ENCODE assay signal across 8 cellular contexts in the genomic region with DNA sequence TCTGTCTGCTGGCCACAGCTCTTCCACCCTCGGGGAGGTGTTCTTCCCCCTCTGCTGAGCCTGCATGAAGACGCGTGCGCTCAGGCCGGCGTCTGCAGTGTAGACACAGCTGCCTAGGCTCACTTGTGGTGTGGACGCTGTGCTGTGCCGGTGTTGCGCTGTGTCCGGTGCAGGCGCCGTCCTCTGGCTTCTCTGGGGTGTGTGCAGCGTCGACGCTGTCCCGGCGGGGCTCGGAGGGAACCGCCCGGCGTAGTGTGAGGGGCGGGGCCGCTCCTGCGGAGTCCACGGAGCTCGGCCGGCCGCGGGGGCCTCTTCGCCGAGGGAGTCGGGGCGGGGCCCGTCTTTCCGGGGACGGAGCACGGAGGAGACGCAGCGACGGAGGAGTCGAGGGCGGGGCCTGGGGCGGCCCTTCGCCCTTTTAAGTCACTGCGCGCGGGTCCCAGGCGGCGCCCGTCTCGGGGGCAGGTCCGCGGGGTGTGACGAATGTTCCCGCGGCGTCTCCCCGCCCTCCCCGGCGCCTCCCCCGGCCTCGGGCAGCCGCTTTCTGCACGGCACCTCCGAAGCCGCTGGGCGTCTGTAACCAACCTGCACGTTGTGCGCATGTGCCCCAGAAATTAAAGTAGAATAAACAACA. TPM values are rescaled to one million over a fixed set of nuclear protein-coding genes. Genes with fewer than 3 reads are reported as not detected.
A peak's percentile ranks its signal among the peaks of the same experiment; 100 is the strongest.
DNase-seq lines count a peak whose midpoint lies in the region; ATAC-seq and TF ChIP-seq lines count a peak whose summit lies in the region.

No MANE protein-coding gene starts in this region.

- H3K36me3 Mint-ChIP-seq in neural progenitor cell, result peaks cover 6% of the 10 kb centered on the region

- H3K4me1 Mint-ChIP-seq in neural progenitor cell, result peaks cover 11% of the 10 kb centered on the region
- peaks cover 59% of the 10 kb centered on the region for H3K4me1 Mint-ChIP-seq in stimulated activated naive CD8-positive, alpha-beta T cell treated with anti-CD3 and anti-CD28 coated beads, Interleukin-15, amount 100 ng/mL, for 72 hours

- H3K36me3 ChIP-seq in neural progenitor cell, result no peaks in the 10 kb centered on the region

- TF ChIP-seq CTCF in fibroblast of villous mesenchyme (IDR thresholded peaks at IDR 0.05; ENCODE audit: insufficient read depth, low read depth, low read length) (no peak), neural progenitor cell (IDR thresholded peaks at IDR 0.05) (no peak)

- DNase-seq in COLO829 (ENCODE audit: low spot score) (peak; percentile 69), HS-5 (ENCODE audit: low read depth) (peak; percentile 58), RPMI7951 (ENCODE audit: low read depth) (peak; percentile 91), fibroblast of villous mesenchyme (ENCODE audit: low read depth) (peak; percentile 93), neural progenitor cell (ENCODE audit: low spot score) (peak; percentile 86)
- peak; percentile 92 for DNase-seq in activated T-helper 9 cell treated with anti-CD3 and anti-CD28 coated beads, Interleukin-2, amount 50 U/mL, for 16 hours (ENCODE audit: low read depth)
- DNase-seq in stimulated activated naive CD8-positive, alpha-beta T cell treated with anti-CD3 and anti-CD28 coated beads, Interleukin-15, amount 100 ng/mL, for 72 hours, result peak; percentile 94 to 95

- peak overlapping the region; percentile 65 for H3K4me3 ChIP-seq in fibroblast of villous mesenchyme (ENCODE audit: low read depth, low read length)
- H3K4me3 ChIP-seq in neural progenitor cell, result peak overlapping the region; percentile 59

- H2AFZ ChIP-seq in neural progenitor cell (replicated peaks), result peak overlapping the region; percentile 92

- H3K4me2 ChIP-seq in neural progenitor cell, result peak overlapping the region; percentile 92

- no peaks in the 10 kb centered on the region for H3K79me2 ChIP-seq in neural progenitor cell (ENCODE audit: low read depth)

- peaks cover 48% of the 10 kb centered on the region for H3K27me3 Mint-ChIP-seq in neural progenitor cell (ENCODE audit: insufficient read depth, low read depth)
- no peaks in the 10 kb centered on the region for H3K27me3 Mint-ChIP-seq in stimulated activated naive CD8-positive, alpha-beta T cell treated with anti-CD3 and anti-CD28 coated beads, Interleukin-15, amount 100 ng/mL, for 72 hours

- ATAC-seq in GM19463 (IDR thresholded peaks at IDR 0.05; ENCODE audit: unreplicated experiment), result peak; percentile 95
- ATAC-seq in stimulated activated naive CD8-positive, alpha-beta T cell treated with anti-CD3 and anti-CD28 coated beads, Interleukin-15, amount 100 ng/mL, for 72 hours, result peak; percentile 94

- peak overlapping the region; percentile 84 for H3K4me3 Mint-ChIP-seq in neural progenitor cell
- peak overlapping the region; percentile 85 to 89 for H3K4me3 Mint-ChIP-seq in stimulated activated naive CD8-positive, alpha-beta T cell treated with anti-CD3 and anti-CD28 coated beads, Interleukin-15, amount 100 ng/mL, for 72 hours

- peaks cover 10% of the 10 kb centered on the region for H3K4me1 ChIP-seq in neural progenitor cell

- H4K20me1 ChIP-seq in neural progenitor cell (ENCODE audit: low read depth), result peaks cover 3% of the 10 kb centered on the region

- H3K27ac ChIP-seq in neural progenitor cell, result no peak overlapping the region

- peaks cover 9% of the 10 kb centered on the region for H3K9me3 Mint-ChIP-seq in neural progenitor cell
- peaks cover 12 to 19% of the 10 kb centered on the region in 2 donors for H3K9me3 Mint-ChIP-seq in stimulated activated naive CD8-positive, alpha-beta T cell treated with anti-CD3 and anti-CD28 coated beads, Interleukin-15, amount 100 ng/mL, for 72 hours

- H3K9me3 ChIP-seq in neural progenitor cell (ENCODE audit: low read depth), result no peaks in the 10 kb centered on the region

- H3K27ac Mint-ChIP-seq in neural progenitor cell, result peak overlapping the region; percentile 63
- peak overlapping the region; percentile 92 for H3K27ac Mint-ChIP-seq in stimulated activated naive CD8-positive, alpha-beta T cell treated with anti-CD3 and anti-CD28 coated beads, Interleukin-15, amount 100 ng/mL, for 72 hours

- H3K9ac ChIP-seq in neural progenitor cell, result no peak overlapping the region

- H3K27me3 ChIP-seq in neural progenitor cell, result peaks cover 100% of the 10 kb centered on the region

- peaks cover 19% of the 10 kb centered on the region for H3F3A ChIP-seq in neural progenitor cell (ENCODE audit: low read depth)

RNA-seq across cellular contexts. Expression of a gene that starts 45.2 kb away (rescaled TPM):
- 9.3 and 14.8 TPM in 2 replicates for total RNA-seq in RPMI7951 (2014; rRNA removed; shearing (Covaris generic))
- total RNA-seq in fibroblast of villous mesenchyme (12.1 and 14.8 TPM in 2 replicates), neural progenitor cell (ENCODE audit: low replicate concordance) (3.5 and 12.1 TPM in 2 replicates)

RNA-seq across cellular contexts. Expression of a gene that starts 45.4 kb away (rescaled TPM):
- total RNA-seq in RPMI7951 (2014; rRNA removed; shearing (Covaris generic)), result 3.0 and 4.5 TPM in 2 replicates
- total RNA-seq in fibroblast of villous mesenchyme, result 8.2 and 11.3 TPM in 2 replicates
- 8.5 and 15.5 TPM in 2 replicates for total RNA-seq in neural progenitor cell (ENCODE audit: low replicate concordance)
